32 cellular contexts compared by ENCODE assay signal in the genomic region with DNA sequence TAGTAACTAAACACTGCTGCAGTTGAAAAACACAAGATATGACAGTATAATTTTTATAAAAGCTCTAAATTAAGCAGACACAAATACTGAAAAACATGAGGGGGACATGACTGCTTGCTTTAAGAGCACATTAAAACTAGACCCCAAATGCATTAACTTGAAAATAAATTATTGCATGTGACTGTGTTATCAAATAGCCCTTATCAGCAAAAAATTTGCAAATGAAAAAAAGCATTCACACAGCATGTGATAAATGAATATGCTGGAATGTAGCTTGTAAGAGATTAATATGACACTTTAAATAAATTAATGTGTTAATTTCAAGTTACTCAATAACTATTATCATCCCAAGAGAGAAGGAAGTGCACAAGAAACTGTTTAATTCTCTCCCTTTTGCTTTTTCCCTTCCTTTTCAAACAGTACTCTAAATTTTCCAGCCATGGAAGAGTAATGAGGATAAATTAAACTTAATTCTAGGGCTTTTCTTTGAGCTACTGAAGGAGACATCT.
"Had no signal": no experiment of that assay in that cellular context is flagged by ENCODE, and none has a peak within 500 bp of the region (broad histone marks: within the 10 kb centered on the region; RNA-seq: fewer than 3 reads in every experiment).

No MANE protein-coding gene starts in this region.

- H3K4me1 Mint-ChIP-seq: naive thymus-derived CD8-positive, alpha-beta T cell; nephron progenitor cell; neural crest cell; stimulated activated memory B cell treated with anti-CD40 and anti-IgM and Interleukin-4, amounts not matched to agents 10 μg/mL and 1 μg/mL and 100 μg/mL, for 72 hours; stimulated activated naive CD8-positive, alpha-beta T cell treated with anti-CD3 and anti-CD28 coated beads, Interleukin-15, amount 100 ng/mL, for 72 hours had no signal

- H3K9ac ChIP-seq: parathyroid adenoma had no signal

- H3K36me3 Mint-ChIP-seq: stimulated activated memory B cell treated with anti-CD40 and anti-IgM and Interleukin-4, amounts not matched to agents 10 μg/mL and 1 μg/mL and 100 μg/mL, for 72 hours; type B pancreatic cell had no signal

- H3K4me3 ChIP-seq: ovary, psoas muscle, skin epidermis, smooth muscle cell, spleen, suprapubic skin, testis, tibial artery, transverse colon, upper lobe of right lung, uterus had no signal

- DNase-seq: naive thymus-derived CD8-positive, alpha-beta T cell; nephron progenitor cell; occipital lobe; ovary; posterior cingulate gyrus; psoas muscle; right cardiac atrium; spleen; stimulated activated CD4-positive, alpha-beta T cell treated with anti-CD3 and anti-CD28 coated beads, Interleukin-12 subunit alpha, Interleukin-12 subunit beta, amount 100 ng/mL, for 4 hours; stimulated activated CD4-positive, alpha-beta T cell treated with anti-CD3 and anti-CD28 coated beads, Interleukin-1b, Interleukin-23, amount 100 ng/mL, for 48 hours; stimulated activated CD4-positive, alpha-beta T cell treated with anti-CD3 and anti-CD28 coated beads, Interleukin-4, amount 100 ng/mL, for 1 hour; stimulated activated CD4-positive, alpha-beta T cell treated with anti-CD3 and anti-CD28 coated beads, Interleukin-4, amount 100 ng/mL, for 4 hours; stimulated activated CD8-positive, alpha-beta memory T cell treated with anti-CD3 and anti-CD28 coated beads, Interleukin-4, amount 100 ng/mL, for 48 hours; stimulated activated naive CD4-positive, alpha-beta T cell; stimulated activated naive CD8-positive, alpha-beta T cell treated with anti-CD3 and anti-CD28 coated beads, Interleukin-15, amount 100 ng/mL, for 72 hours; stimulated activated naive CD8-positive, alpha-beta T cell treated with anti-CD3 and anti-CD28 coated beads, Interleukin-15, Interleukin-2, amounts not matched to agents 100 U/mL and 50 U/mL, for 24 hours; substantia nigra; testis; tibial artery; transverse colon; upper lobe of right lung; uterus had no signal

- H2AFZ ChIP-seq: parathyroid adenoma had no signal

- H3K36me3 ChIP-seq: ovary, spleen, suprapubic skin, tibial artery, transverse colon, upper lobe of right lung, uterus had no signal

- H3K9me3 ChIP-seq: ovary, psoas muscle, suprapubic skin, testis, tibial artery, upper lobe of right lung, uterus had no signal

- H3K27ac ChIP-seq: ovary, parathyroid adenoma, psoas muscle, skin epidermis, spleen, suprapubic skin, testis, tibial artery, transverse colon, upper lobe of right lung, uterus had no signal

- H3K4me1 ChIP-seq: parathyroid adenoma, psoas muscle, spleen, suprapubic skin, testis, tibial artery, transverse colon, upper lobe of right lung, uterus had no signal

- H3K27ac Mint-ChIP-seq: naive thymus-derived CD8-positive, alpha-beta T cell; nephron progenitor cell; progenitor cell of endocrine pancreas; stimulated activated memory B cell treated with anti-CD40 and anti-IgM and Interleukin-4, amounts not matched to agents 10 μg/mL and 1 μg/mL and 100 μg/mL, for 72 hours; type B pancreatic cell had no signal

- H3K27me3 ChIP-seq: spleen, suprapubic skin, testis, tibial artery, transverse colon, upper lobe of right lung, uterus had no signal

- H3K4me2 ChIP-seq: smooth muscle cell had no signal

- H3K27me3 Mint-ChIP-seq: naive thymus-derived CD8-positive, alpha-beta T cell; natural killer cell treated with Interleukin-12 subunit alpha and Interleukin-12 subunit beta and Interleukin-15 and Interleukin-18, amount 100 ng/mL, for 72 hours; progenitor cell of endocrine pancreas; stimulated activated memory B cell treated with anti-CD40 and anti-IgM and Interleukin-4, amounts not matched to agents 10 μg/mL and 1 μg/mL and 100 μg/mL, for 72 hours; stimulated activated naive CD8-positive, alpha-beta T cell treated with anti-CD3 and anti-CD28 coated beads, Interleukin-15, amount 100 ng/mL, for 72 hours; type B pancreatic cell had no signal

- H3K9me3 Mint-ChIP-seq: type B pancreatic cell had no signal

- H3K4me3 Mint-ChIP-seq: naive thymus-derived CD8-positive, alpha-beta T cell; natural killer cell treated with Interleukin-12 subunit alpha and Interleukin-12 subunit beta and Interleukin-15 and Interleukin-18, amount 100 ng/mL, for 72 hours; nephron progenitor cell; neural crest cell; stimulated activated memory B cell treated with anti-CD40 and anti-IgM and Interleukin-4, amounts not matched to agents 10 μg/mL and 1 μg/mL and 100 μg/mL, for 72 hours; stimulated activated naive CD8-positive, alpha-beta T cell treated with anti-CD3 and anti-CD28 coated beads, Interleukin-15, amount 100 ng/mL, for 72 hours; type B pancreatic cell had no signal

- ATAC-seq: naive thymus-derived CD8-positive, alpha-beta T cell; natural killer cell treated with Interleukin-12 subunit alpha and Interleukin-12 subunit beta and Interleukin-15 and Interleukin-18, amount 100 ng/mL, for 72 hours; psoas muscle; right cardiac atrium; sciatic nerve; stimulated activated memory B cell treated with anti-CD40 and anti-IgM and Interleukin-4, amounts not matched to agents 10 μg/mL and 1 μg/mL and 100 μg/mL, for 72 hours; stimulated activated naive CD8-positive, alpha-beta T cell treated with anti-CD3 and anti-CD28 coated beads, Interleukin-15, amount 100 ng/mL, for 72 hours; stimulated activated naive CD8-positive, alpha-beta T cell treated with anti-CD3 and anti-CD28 coated beads, Interleukin-15, Interleukin-2, amounts not matched to agents 100 U/mL and 50 U/mL, for 24 hours; upper lobe of right lung had no signal

- H3K79me2 ChIP-seq: parathyroid adenoma had no signal
